In genomic region chr11:76798202-76798581, GRCh38 we compare ENCODE assay signal across 16 cellular contexts. TPM values are rescaled to one million over a fixed set of nuclear protein-coding genes. Genes with fewer than 3 reads are reported as not detected.
DNase-seq lines count a peak whose midpoint lies in the region; ATAC-seq and TF ChIP-seq lines count a peak whose summit lies in the region.
"Had no signal": no experiment of that assay in that cellular context is flagged by ENCODE, and none has a peak within 500 bp of the region (broad histone marks: within the 10 kb centered on the region; RNA-seq: fewer than 3 reads in every experiment).

No MANE protein-coding gene starts in this region.

- no peaks in the 10 kb centered on the region for H3K9me3 Mint-ChIP-seq in CD4-positive, alpha-beta T cell
- no peaks in the 10 kb centered on the region for H3K9me3 Mint-ChIP-seq in stimulated activated effector memory CD8-positive, alpha-beta T cell treated with anti-CD3 and anti-CD28 coated beads, Interleukin-12 subunit alpha, Interleukin-12 subunit beta, amount 100 ng/mL, for 72 hours
- H3K9me3 Mint-ChIP-seq in effector memory CD8-positive, alpha-beta T cell = no peaks in the 10 kb centered on the region
- H3K9me3 Mint-ChIP-seq: mesothelial cell of epicardium had no signal

- H3K27ac ChIP-seq in CD4-positive, alpha-beta T cell (ENCODE audit: low read depth, low read length) = peak overlapping the region; percentile 1
- H3K27ac ChIP-seq in liver (ENCODE audit: low read depth in 1 of 2, low read length in 2 of 2) (peak overlapping the region in 1 of 2 donors; percentile 39), A673 (ENCODE audit: low read depth, low read length, poor library complexity, severe bottlenecking) (no peak overlapping the region)
- H3K27ac ChIP-seq: foreskin keratinocyte had no signal

- intact Hi-C loops in CD4-positive, alpha-beta T cell (cut with DNase I, micrococcal nuclease) = no loop called here
- intact Hi-C loops in A673 (cut with micrococcal nuclease; ENCODE audit: unreplicated experiment) = no loop called here

- no peak overlapping the region for H3K27ac Mint-ChIP-seq in CD4-positive, alpha-beta T cell
- peak overlapping the region; percentile 55 for H3K27ac Mint-ChIP-seq in stimulated activated effector memory CD8-positive, alpha-beta T cell treated with anti-CD3 and anti-CD28 coated beads, Interleukin-12 subunit alpha, Interleukin-12 subunit beta, amount 100 ng/mL, for 72 hours
- H3K27ac Mint-ChIP-seq in effector memory CD8-positive, alpha-beta T cell = peak overlapping the region in 1 of 2 donors; percentile 47
- H3K27ac Mint-ChIP-seq: activated CD8-positive, alpha-beta memory T cell treated with anti-CD3 and anti-CD28 coated beads, Interleukin-2, amount 10 ng/mL, durations not matched to agents 7 days and 5 days; mesothelial cell of epicardium had no signal

- H3K27me3 Mint-ChIP-seq in CD4-positive, alpha-beta T cell = no peaks in the 10 kb centered on the region
- peaks cover under 1 to 5% of the 10 kb centered on the region in 2 donors for H3K27me3 Mint-ChIP-seq in effector memory CD8-positive, alpha-beta T cell

- no peak for TF ChIP-seq RAD21 in liver (IDR thresholded peaks at IDR 0.05)

- POLR2A ChIA-PET in CD4-positive, alpha-beta T cell (lab: Charles Lee) = no interaction called here
- POLR2A ChIA-PET in A673 (lab: Charles Lee; ENCODE audit: low non-redundant PET) = interaction anchor here (0.9 kb wide), 1 partner anchor 139 kb away, joined by 4 read pairs; no protein-coding TSS in a partner anchor

- H3K9me3 ChIP-seq in CD4-positive, alpha-beta T cell (ENCODE audit: control insufficient read depth, low read length) = no peaks in the 10 kb centered on the region
- H3K9me3 ChIP-seq in adipocyte (ENCODE audit: control insufficient read depth, low read length) (no peaks in the 10 kb centered on the region), liver (ENCODE audit: control insufficient read depth in 4 of 4, low read length in 3 of 4) (no peaks in the 10 kb centered on the region), A673 (ENCODE audit: low read depth, low read length, poor library complexity, severe bottlenecking) (no peaks in the 10 kb centered on the region)

- CTCF ChIA-PET in CD4-positive, alpha-beta T cell (lab: Charles Lee) = interaction anchor here (1.3 kb wide), 1 partner anchor 64 kb away, joined by 4 read pairs; no protein-coding TSS in a partner anchor
- CTCF ChIA-PET in A673 (lab: Charles Lee) = interaction anchor here (1.1 to 4.0 kb wide), 3 partner anchors 63 to 121 kb away, joined by 3 to 31 read pairs (median 9); no protein-coding TSS in a partner anchor

- no peak for ATAC-seq in CD4-positive, alpha-beta T cell (ENCODE audit: poor library complexity)
- ATAC-seq in stimulated activated effector memory CD8-positive, alpha-beta T cell treated with anti-CD3 and anti-CD28 coated beads, Interleukin-12 subunit alpha, Interleukin-12 subunit beta, amount 100 ng/mL, for 72 hours = no peak
- ATAC-seq in HG02588 (IDR thresholded peaks at IDR 0.05; ENCODE audit: unreplicated experiment) = no peak
- no peak for ATAC-seq in effector memory CD8-positive, alpha-beta T cell (replicated peaks)
- ATAC-seq: activated CD8-positive, alpha-beta memory T cell treated with anti-CD3 and anti-CD28 coated beads, Interleukin-2, amount 10 ng/mL, durations not matched to agents 7 days and 5 days had no signal

- H3K27me3 ChIP-seq in CD4-positive, alpha-beta T cell (ENCODE audit: control insufficient read depth, insufficient read depth, low read length) = no peaks in the 10 kb centered on the region
- H3K27me3 ChIP-seq in adipocyte (replicated peaks; ENCODE audit: control insufficient read depth, insufficient read depth, low read length) (no peaks in the 10 kb centered on the region), liver (ENCODE audit: control insufficient read depth in 4 of 4, insufficient read depth in 4 of 4, low read length in 3 of 4) (no peaks in the 10 kb centered on the region), A673 (replicated peaks; ENCODE audit: insufficient read depth, low read depth, low read length, poor library complexity) (no peaks in the 10 kb centered on the region)
- H3K27me3 ChIP-seq: foreskin keratinocyte had no signal

- H3K4me1 ChIP-seq in adipocyte (ENCODE audit: control insufficient read depth, insufficient read depth, low read length) (peaks cover 71% of the 10 kb centered on the region), liver (ENCODE audit: control insufficient read depth in 4 of 4, insufficient read depth in 4 of 4, low read length in 3 of 4) (peaks cover 6 to 93% (median 74%) of the 10 kb centered on the region in 4 donors), A673 (ENCODE audit: insufficient read depth, low read length, poor library complexity, severe bottlenecking) (peaks cover 28% of the 10 kb centered on the region)

- 88% methylated on average over 5 of the region's 5 CpGs for WGBS in liver

- peaks cover 5% of the 10 kb centered on the region for H3K4me1 Mint-ChIP-seq in CD4-positive, alpha-beta T cell (ENCODE audit: low read depth)
- H3K4me1 Mint-ChIP-seq in stimulated activated effector memory CD8-positive, alpha-beta T cell treated with anti-CD3 and anti-CD28 coated beads, Interleukin-12 subunit alpha, Interleukin-12 subunit beta, amount 100 ng/mL, for 72 hours = peaks cover 27% of the 10 kb centered on the region
- peaks cover 1 to 10% of the 10 kb centered on the region in 2 donors for H3K4me1 Mint-ChIP-seq in effector memory CD8-positive, alpha-beta T cell (ENCODE audit: low read depth in 2 of 2)

- peak overlapping the region; percentile 14 for H3K4me3 Mint-ChIP-seq in CD4-positive, alpha-beta T cell
- H3K4me3 Mint-ChIP-seq in stimulated activated effector memory CD8-positive, alpha-beta T cell treated with anti-CD3 and anti-CD28 coated beads, Interleukin-12 subunit alpha, Interleukin-12 subunit beta, amount 100 ng/mL, for 72 hours = no peak overlapping the region
- H3K4me3 Mint-ChIP-seq in effector memory CD8-positive, alpha-beta T cell = peak overlapping the region in 1 of 2 donors; percentile 59
- H3K4me3 Mint-ChIP-seq: activated CD8-positive, alpha-beta memory T cell treated with anti-CD3 and anti-CD28 coated beads, Interleukin-2, amount 10 ng/mL, durations not matched to agents 7 days and 5 days had no signal

- BruUV-seq in A673 (replicated peaks; lab: Mats Ljungman, UMichigan) = no TSS peak

- peaks cover 48% of the 10 kb centered on the region for H3K36me3 ChIP-seq in adipocyte (ENCODE audit: control insufficient read depth, insufficient read depth, low read length, severe bottlenecking)
- H3K36me3 ChIP-seq in liver (ENCODE audit: control insufficient read depth in 4 of 4, insufficient read depth in 3 of 4, low read depth in 1 of 4, low read length in 3 of 4) = peaks cover 3 to 18% (median 9%) of the 10 kb centered on the region in 4 donors
- no peaks in the 10 kb centered on the region for H3K36me3 ChIP-seq in A673 (ENCODE audit: insufficient read depth, low read length, poor library complexity, severe bottlenecking)

- DNase-seq in CD4-positive, alpha-beta T cell = no peak
- no peak for DNase-seq in adipocyte (ENCODE audit: low read depth)
- peak in 1 of 2 donors; percentile 44 for DNase-seq in stimulated activated effector memory CD8-positive, alpha-beta T cell treated with anti-CD3 and anti-CD28 coated beads, Interleukin-12 subunit alpha, Interleukin-12 subunit beta, amount 100 ng/mL, for 72 hours (ENCODE audit: low spot score in 2 of 2)
- DNase-seq in midbrain (lab: John Stamatoyannopoulos, UW) = no peak
- DNase-seq in A673 (ENCODE audit: low spot score) = no peak
- no peak for DNase-seq in effector memory CD8-positive, alpha-beta T cell
- DNase-seq: activated CD4-positive, CD25-positive, alpha-beta regulatory T cell; activated CD8-positive, alpha-beta memory T cell treated with anti-CD3 and anti-CD28 coated beads, Interleukin-2, amount 10 ng/mL, durations not matched to agents 7 days and 5 days; activated naive CD4-positive, alpha-beta T cell; DMS79 treated with DMSO at 0.1 percent for 48 hours; effector CD8-positive, alpha-beta T cell; foreskin keratinocyte; stimulated activated CD4-positive, alpha-beta T cell treated with anti-CD3 and anti-CD28 coated beads, Interleukin-15, amount 100 ng/mL, for 24 hours had no signal

- H3K9ac ChIP-seq in adipocyte (ENCODE audit: low read length) (peak overlapping the region; percentile 76), liver (ENCODE audit: low read depth in 1 of 2, low read length in 2 of 2) (no peak overlapping the region)

- H3K36me3 Mint-ChIP-seq in CD4-positive, alpha-beta T cell (ENCODE audit: low read depth) = no peaks in the 10 kb centered on the region
- peaks cover 22% of the 10 kb centered on the region for H3K36me3 Mint-ChIP-seq in stimulated activated effector memory CD8-positive, alpha-beta T cell treated with anti-CD3 and anti-CD28 coated beads, Interleukin-12 subunit alpha, Interleukin-12 subunit beta, amount 100 ng/mL, for 72 hours
- no peaks in the 10 kb centered on the region for H3K36me3 Mint-ChIP-seq in effector memory CD8-positive, alpha-beta T cell (ENCODE audit: insufficient read depth)
- H3K36me3 Mint-ChIP-seq: activated CD8-positive, alpha-beta memory T cell treated with anti-CD3 and anti-CD28 coated beads, Interleukin-2, amount 10 ng/mL, durations not matched to agents 7 days and 5 days had no signal

- TF ChIP-seq CTCF in CD4-positive, alpha-beta T cell (IDR thresholded peaks at IDR 0.05) = no peak
- TF ChIP-seq CTCF in liver (IDR thresholded peaks at IDR 0.05; ENCODE audit: low read depth, low read length, missing input control) = no peak
- TF ChIP-seq CTCF in A673 (conservative IDR thresholded peaks at IDR 0.05; ENCODE audit: low read depth, low read length) = no peak

- H3K4me3 ChIP-seq in adipocyte (ENCODE audit: low read length) (no peak overlapping the region), liver (ENCODE audit: low read depth in 1 of 3, low read length in 3 of 3) (no peak overlapping the region), A673 (ENCODE audit: low read depth, low read length, poor library complexity, severe bottlenecking) (no peak overlapping the region)

TF ChIP-seq in liver, 16 proteins besides CTCF, POLR2A, EP300 and RAD21 (continues in another document):
- no peak for TF ChIP-seq MAX (IDR thresholded peaks at IDR 0.05)
- TF ChIP-seq HNF4A (conservative IDR thresholded peaks at IDR 0.05) = no peak
- no peak for TF ChIP-seq YY1 (IDR thresholded peaks at IDR 0.05)
- TF ChIP-seq EGR1 (IDR thresholded peaks at IDR 0.05; ENCODE audit: low read depth in 2 of 2) = no peak
- TF ChIP-seq FOXA1 (IDR thresholded peaks at IDR 0.05) = no peak

RNA-seq across cellular contexts. Expression of gene TSKU, which starts 15.0 kb away (rescaled TPM):
- under 1 TPM in 1 of 2 experiments, not detected in 1; 0.06 TPM for total RNA-seq in CD4-positive, alpha-beta T cell
- total RNA-seq in liver = 10 to 100 TPM in 1 of 2 donors, 1 to 10 TPM in 1; 3.3 to 33.7 TPM
- 100 to 1,000 TPM in 1 of 2 donors, 10 to 100 TPM in 1; 58.3 to 492 TPM for polyA plus RNA-seq in liver
- 25.3 and 29.0 TPM in 2 replicates for total RNA-seq in A673 (2021)

Comparison
In these comparisons a context has a peak if more than half of its experiments do, and no peak if none do; other contexts are left out.
1. RNA of gene TSKU, which starts 15.0 kb away (total RNA-seq): 3.3 to 33.7 TPM in liver and 25.3 to 29.0 TPM in A673; 0.06 TPM in CD4-positive, alpha-beta T cell; every median in the first group is over 4 times any median in the second.